In genomic region chr14:101127239-101127638, GRCh38 we compare ENCODE assay signal across 19 cellular contexts.
"Had no signal": no experiment of that assay in that cellular context is flagged by ENCODE, and none has a peak within 500 bp of the region (broad histone marks: within the 10 kb centered on the region; RNA-seq: fewer than 3 reads in every experiment).

No MANE protein-coding gene starts in this region.

- H3K27ac Mint-ChIP-seq: activated B cell treated with CpG ODN at 0.5 μM for 24 hours; activated naive CD8-positive, alpha-beta T cell treated with anti-CD3 and anti-CD28 coated beads for 36 hours; activated T-cell treated with anti-CD3 and anti-CD28 coated beads, Interleukin-2, amount 50 U/mL, for 72 hours; dendritic cell treated with granulocyte-macrophage colony-stimulating factor and Interleukin-4, amounts not matched to agents 40 ng/mL and 50 ng/mL, for 4 days had no signal

- H3K4me3 ChIP-seq: gastrocnemius medialis, heart left ventricle, right atrium auricular region, skin epidermis, transverse colon had no signal

- H3K9me3 ChIP-seq: gastrocnemius medialis, heart left ventricle, right atrium auricular region, transverse colon had no signal

- H3K27me3 ChIP-seq: right atrium auricular region, transverse colon had no signal

- H3K36me3 Mint-ChIP-seq: activated naive CD8-positive, alpha-beta T cell treated with anti-CD3 and anti-CD28 coated beads for 36 hours had no signal

- H3K27ac ChIP-seq: gastrocnemius medialis, heart left ventricle, right atrium auricular region, skin epidermis, transverse colon had no signal

- DNase-seq: activated B cell treated with CpG ODN at 0.5 μM for 24 hours; activated CD4-positive, alpha-beta T cell treated with anti-CD3 and anti-CD28 coated beads for 48 hours; activated gamma-delta T cell treated with Interleukin-2 at 50 U/mL for 16 hours; activated naive CD8-positive, alpha-beta T cell treated with anti-CD3 and anti-CD28 coated beads for 36 hours; activated T-cell treated with anti-CD3 and anti-CD28 coated beads, Interleukin-2, amount 50 U/mL, for 72 hours; cerebellar nuclear complex; effector memory CD4-positive, alpha-beta T cell; gastrocnemius medialis; heart left ventricle; left colon; mammary epithelial cell; naive B cell; stimulated activated CD4-positive, alpha-beta T cell treated with anti-CD3 and anti-CD28 coated beads, Interleukin-4, amount 100 ng/mL, for 24 hours; stimulated activated naive CD4-positive, alpha-beta T cell; SW 1271; transverse colon had no signal

- H3K4me1 Mint-ChIP-seq: activated B cell treated with CpG ODN at 0.5 μM for 24 hours; activated naive CD8-positive, alpha-beta T cell treated with anti-CD3 and anti-CD28 coated beads for 36 hours had no signal

- H3K36me3 ChIP-seq: gastrocnemius medialis, heart left ventricle, right atrium auricular region, transverse colon had no signal

- H3K4me1 ChIP-seq: gastrocnemius medialis, heart left ventricle, right atrium auricular region, transverse colon had no signal

- H3K9me3 Mint-ChIP-seq: activated T-cell treated with anti-CD3 and anti-CD28 coated beads, Interleukin-2, amount 50 U/mL, for 72 hours; dendritic cell treated with granulocyte-macrophage colony-stimulating factor and Interleukin-4, amounts not matched to agents 40 ng/mL and 50 ng/mL, for 4 days had no signal

- ATAC-seq: activated T-cell treated with anti-CD3 and anti-CD28 coated beads, Interleukin-2, amount 50 U/mL, for 72 hours; gastrocnemius medialis; heart left ventricle; left colon had no signal

- H3K4me3 Mint-ChIP-seq: activated B cell treated with CpG ODN at 0.5 μM for 24 hours; activated naive CD8-positive, alpha-beta T cell treated with anti-CD3 and anti-CD28 coated beads for 36 hours; activated T-cell treated with anti-CD3 and anti-CD28 coated beads, Interleukin-2, amount 50 U/mL, for 72 hours; dendritic cell treated with granulocyte-macrophage colony-stimulating factor and Interleukin-4, amounts not matched to agents 40 ng/mL and 50 ng/mL, for 4 days; naive B cell had no signal
